ENCODE assay signal across 1 cellular context in the genomic region with DNA sequence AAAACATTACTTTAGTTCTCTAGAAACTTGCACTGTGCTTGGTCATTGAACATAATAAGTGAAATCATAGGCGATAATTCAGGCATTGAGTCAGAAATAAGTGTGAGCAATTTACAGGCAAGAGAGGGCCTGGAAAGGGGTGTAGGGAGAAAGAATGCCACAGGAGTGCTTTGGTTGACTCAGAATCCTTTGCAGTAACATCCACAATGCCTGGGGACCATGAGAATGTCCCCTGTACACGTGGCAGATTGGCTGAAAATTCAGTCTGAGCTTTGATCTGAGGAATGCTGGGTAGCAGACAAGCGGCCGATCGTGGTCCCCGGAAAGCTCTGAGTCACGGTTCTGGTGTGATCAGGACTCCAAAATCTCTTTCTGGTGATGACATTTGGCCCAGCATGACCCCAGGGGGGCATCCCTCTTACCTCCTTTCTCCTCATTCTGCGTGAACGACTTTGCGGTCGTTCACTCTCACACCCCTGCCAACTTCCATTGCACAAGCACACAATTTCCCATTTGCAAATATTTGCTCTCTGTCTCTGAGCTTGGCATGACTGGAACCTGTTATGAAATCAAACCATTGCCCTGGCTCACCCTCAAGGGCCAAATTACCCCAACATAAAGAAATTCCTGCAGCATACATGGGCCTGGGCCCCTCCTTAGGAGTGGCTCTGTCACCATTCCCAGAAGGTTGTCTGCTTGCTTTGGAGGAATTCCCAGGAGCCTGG.
TF ChIP-seq lines count a peak whose summit lies in the region.

No MANE protein-coding gene starts in this region.

TF ChIP-seq in HepG2, 621 proteins besides CTCF, POLR2A, EP300 and RAD21 (continued from another document and continues in another):
- TF ChIP-seq ZNF160 (CRISPR knock-in tag; IDR thresholded peaks at IDR 0.05) (no peak), RFX1 (IDR thresholded peaks at IDR 0.05) (no peak), FOXC1 (CRISPR knock-in tag; IDR thresholded peaks at IDR 0.05; ENCODE audit: borderline replicate concordance) (no peak), HMGA1 (CRISPR knock-in tag; conservative IDR thresholded peaks at IDR 0.05) (no peak), NONO (IDR thresholded peaks at IDR 0.05) (no peak), NONO (CRISPR knock-in tag; conservative IDR thresholded peaks at IDR 0.05) (peak; percentile 73; the same call in 1 of the 2 replicates), CREB1 (IDR thresholded peaks at IDR 0.05) (peak; percentile 69), CREB1 (CRISPR knock-in tag; IDR thresholded peaks at IDR 0.05) (peak; percentile 75), ZFX (CRISPR knock-in tag; IDR thresholded peaks at IDR 0.05; ENCODE audit: low read depth) (peak; percentile 18; the same call in 1 of the 2 replicates), RNF2 (conservative IDR thresholded peaks at IDR 0.05; ENCODE audit: low read depth) (peak; percentile 92), ZNF747 (CRISPR knock-in tag; IDR thresholded peaks at IDR 0.05; ENCODE audit: borderline replicate concordance) (0 out of 2 replicates have a peak, but pooled peaks have one; percentile 56), CENPX (CRISPR knock-in tag; IDR thresholded peaks at IDR 0.05) (no peak), LCORL (IDR thresholded peaks at IDR 0.05) (peak; percentile 91), LCORL (CRISPR knock-in tag; IDR thresholded peaks at IDR 0.05) (peak; percentile 94), MYNN (CRISPR knock-in tag; IDR thresholded peaks at IDR 0.05; ENCODE audit: low read depth) (no peak; the same call in 1 of the 2 replicates), ERF (CRISPR knock-in tag; IDR thresholded peaks at IDR 0.05) (peak; percentile 75), RBFOX2 (IDR thresholded peaks at IDR 0.05; ENCODE audit: low read depth, low read length) (no peak), ZNF180 (CRISPR knock-in tag; IDR thresholded peaks at IDR 0.05; ENCODE audit: borderline replicate concordance, low read depth) (no peak), ZNF30 (CRISPR knock-in tag; IDR thresholded peaks at IDR 0.05) (no peak), ZNF768 (CRISPR knock-in tag; IDR thresholded peaks at IDR 0.05) (no peak), NFYB (CRISPR knock-in tag; IDR thresholded peaks at IDR 0.05) (no peak; the same call in 1 of the 2 replicates), HNF4G (IDR thresholded peaks at IDR 0.05; ENCODE audit: borderline replicate concordance, low read depth, low read length) (no peak; the same call in 1 of the 2 replicates), HNF4G (CRISPR knock-in tag; IDR thresholded peaks at IDR 0.05; ENCODE audit: borderline replicate concordance, low read depth) (peak; percentile 51; the same call in 1 of the 2 replicates), NR2F2 (IDR thresholded peaks at IDR 0.05; ENCODE audit: borderline replicate concordance, low read depth) (peak; percentile 86), KLF11 (CRISPR knock-in tag; IDR thresholded peaks at IDR 0.05) (peak; percentile 53; the same call in 1 of the 2 replicates), ZNF557 (CRISPR knock-in tag; IDR thresholded peaks at IDR 0.05) (peak; percentile 77; the same call in 1 of the 2 replicates), ZNF484 (CRISPR knock-in tag; IDR thresholded peaks at IDR 0.05; ENCODE audit: borderline replicate concordance, low read depth) (no peak), RELA (CRISPR knock-in tag; IDR thresholded peaks at IDR 0.05) (no peak), ZNF296 (CRISPR knock-in tag; conservative IDR thresholded peaks at IDR 0.05) (no peak), SRF (IDR thresholded peaks at IDR 0.05; ENCODE audit: low read depth, low read length) (0 out of 2 replicates have a peak, but pooled peaks have one; percentile 25), NR2C2 (CRISPR knock-in tag; IDR thresholded peaks at IDR 0.05; ENCODE audit: borderline replicate concordance) (peak; percentile 73), RXRB (CRISPR knock-in tag; IDR thresholded peaks at IDR 0.05; ENCODE audit: borderline replicate concordance) (peak; percentile 99), DPF2 (CRISPR knock-in tag; IDR thresholded peaks at IDR 0.05; ENCODE audit: borderline replicate concordance, low read depth) (peak; percentile 77), ZNF354B (CRISPR knock-in tag; IDR thresholded peaks at IDR 0.05) (no peak), GABPB1 (CRISPR knock-in tag; IDR thresholded peaks at IDR 0.05) (peak; percentile 55; the same call in 1 of the 2 replicates), HES4 (CRISPR knock-in tag; IDR thresholded peaks at IDR 0.05; ENCODE audit: borderline replicate concordance) (0 out of 2 replicates have a peak, but pooled peaks have one; percentile 37), HIVEP1 (CRISPR knock-in tag; IDR thresholded peaks at IDR 0.05) (peak; percentile 97)
- TF ChIP-seq, protein P1, sequence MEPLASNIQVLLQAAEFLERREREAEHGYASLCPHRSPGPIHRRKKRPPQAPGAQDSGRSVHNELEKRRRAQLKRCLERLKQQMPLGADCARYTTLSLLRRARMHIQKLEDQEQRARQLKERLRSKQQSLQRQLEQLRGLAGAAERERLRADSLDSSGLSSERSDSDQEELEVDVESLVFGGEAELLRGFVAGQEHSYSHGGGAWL (CRISPR knock-in tag; IDR thresholded peaks at IDR 0.05): 0 out of 2 replicates have a peak, but pooled peaks have one; percentile 47
- TF ChIP-seq, protein P2, sequence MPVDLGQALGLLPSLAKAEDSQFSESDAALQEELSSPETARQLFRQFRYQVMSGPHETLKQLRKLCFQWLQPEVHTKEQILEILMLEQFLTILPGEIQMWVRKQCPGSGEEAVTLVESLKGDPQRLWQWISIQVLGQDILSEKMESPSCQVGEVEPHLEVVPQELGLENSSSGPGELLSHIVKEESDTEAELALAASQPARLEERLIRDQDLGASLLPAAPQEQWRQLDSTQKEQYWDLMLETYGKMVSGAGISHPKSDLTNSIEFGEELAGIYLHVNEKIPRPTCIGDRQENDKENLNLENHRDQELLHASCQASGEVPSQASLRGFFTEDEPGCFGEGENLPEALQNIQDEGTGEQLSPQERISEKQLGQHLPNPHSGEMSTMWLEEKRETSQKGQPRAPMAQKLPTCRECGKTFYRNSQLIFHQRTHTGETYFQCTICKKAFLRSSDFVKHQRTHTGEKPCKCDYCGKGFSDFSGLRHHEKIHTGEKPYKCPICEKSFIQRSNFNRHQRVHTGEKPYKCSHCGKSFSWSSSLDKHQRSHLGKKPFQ (CRISPR knock-in tag; IDR thresholded peaks at IDR 0.05; ENCODE audit: insufficient replicate concordance): peak; percentile 87
- TF ChIP-seq, protein P3, sequence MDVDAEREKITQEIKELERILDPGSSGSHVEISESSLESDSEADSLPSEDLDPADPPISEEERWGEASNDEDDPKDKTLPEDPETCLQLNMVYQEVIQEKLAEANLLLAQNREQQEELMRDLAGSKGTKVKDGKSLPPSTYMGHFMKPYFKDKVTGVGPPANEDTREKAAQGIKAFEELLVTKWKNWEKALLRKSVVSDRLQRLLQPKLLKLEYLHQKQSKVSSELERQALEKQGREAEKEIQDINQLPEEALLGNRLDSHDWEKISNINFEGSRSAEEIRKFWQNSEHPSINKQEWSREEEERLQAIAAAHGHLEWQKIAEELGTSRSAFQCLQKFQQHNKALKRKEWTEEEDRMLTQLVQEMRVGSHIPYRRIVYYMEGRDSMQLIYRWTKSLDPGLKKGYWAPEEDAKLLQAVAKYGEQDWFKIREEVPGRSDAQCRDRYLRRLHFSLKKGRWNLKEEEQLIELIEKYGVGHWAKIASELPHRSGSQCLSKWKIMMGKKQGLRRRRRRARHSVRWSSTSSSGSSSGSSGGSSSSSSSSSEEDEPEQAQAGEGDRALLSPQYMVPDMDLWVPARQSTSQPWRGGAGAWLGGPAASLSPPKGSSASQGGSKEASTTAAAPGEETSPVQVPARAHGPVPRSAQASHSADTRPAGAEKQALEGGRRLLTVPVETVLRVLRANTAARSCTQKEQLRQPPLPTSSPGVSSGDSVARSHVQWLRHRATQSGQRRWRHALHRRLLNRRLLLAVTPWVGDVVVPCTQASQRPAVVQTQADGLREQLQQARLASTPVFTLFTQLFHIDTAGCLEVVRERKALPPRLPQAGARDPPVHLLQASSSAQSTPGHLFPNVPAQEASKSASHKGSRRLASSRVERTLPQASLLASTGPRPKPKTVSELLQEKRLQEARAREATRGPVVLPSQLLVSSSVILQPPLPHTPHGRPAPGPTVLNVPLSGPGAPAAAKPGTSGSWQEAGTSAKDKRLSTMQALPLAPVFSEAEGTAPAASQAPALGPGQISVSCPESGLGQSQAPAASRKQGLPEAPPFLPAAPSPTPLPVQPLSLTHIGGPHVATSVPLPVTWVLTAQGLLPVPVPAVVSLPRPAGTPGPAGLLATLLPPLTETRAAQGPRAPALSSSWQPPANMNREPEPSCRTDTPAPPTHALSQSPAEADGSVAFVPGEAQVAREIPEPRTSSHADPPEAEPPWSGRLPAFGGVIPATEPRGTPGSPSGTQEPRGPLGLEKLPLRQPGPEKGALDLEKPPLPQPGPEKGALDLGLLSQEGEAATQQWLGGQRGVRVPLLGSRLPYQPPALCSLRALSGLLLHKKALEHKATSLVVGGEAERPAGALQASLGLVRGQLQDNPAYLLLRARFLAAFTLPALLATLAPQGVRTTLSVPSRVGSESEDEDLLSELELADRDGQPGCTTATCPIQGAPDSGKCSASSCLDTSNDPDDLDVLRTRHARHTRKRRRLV (CRISPR knock-in tag; IDR thresholded peaks at IDR 0.05): 0 out of 2 replicates have a peak, but pooled peaks have one; percentile 17
- TF ChIP-seq, protein P4, sequence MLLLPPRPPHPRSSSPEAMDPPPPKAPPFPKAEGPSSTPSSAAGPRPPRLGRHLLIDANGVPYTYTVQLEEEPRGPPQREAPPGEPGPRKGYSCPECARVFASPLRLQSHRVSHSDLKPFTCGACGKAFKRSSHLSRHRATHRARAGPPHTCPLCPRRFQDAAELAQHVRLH (CRISPR knock-in tag; IDR thresholded peaks at IDR 0.05; ENCODE audit: borderline replicate concordance, low read depth): peak; percentile 87; the same call in 1 of the 2 replicates
- TF ChIP-seq, protein P5, sequence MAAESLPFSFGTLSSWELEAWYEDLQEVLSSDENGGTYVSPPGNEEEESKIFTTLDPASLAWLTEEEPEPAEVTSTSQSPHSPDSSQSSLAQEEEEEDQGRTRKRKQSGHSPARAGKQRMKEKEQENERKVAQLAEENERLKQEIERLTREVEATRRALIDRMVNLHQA (CRISPR knock-in tag; IDR thresholded peaks at IDR 0.05): no peak
- TF ChIP-seq, protein P6, sequence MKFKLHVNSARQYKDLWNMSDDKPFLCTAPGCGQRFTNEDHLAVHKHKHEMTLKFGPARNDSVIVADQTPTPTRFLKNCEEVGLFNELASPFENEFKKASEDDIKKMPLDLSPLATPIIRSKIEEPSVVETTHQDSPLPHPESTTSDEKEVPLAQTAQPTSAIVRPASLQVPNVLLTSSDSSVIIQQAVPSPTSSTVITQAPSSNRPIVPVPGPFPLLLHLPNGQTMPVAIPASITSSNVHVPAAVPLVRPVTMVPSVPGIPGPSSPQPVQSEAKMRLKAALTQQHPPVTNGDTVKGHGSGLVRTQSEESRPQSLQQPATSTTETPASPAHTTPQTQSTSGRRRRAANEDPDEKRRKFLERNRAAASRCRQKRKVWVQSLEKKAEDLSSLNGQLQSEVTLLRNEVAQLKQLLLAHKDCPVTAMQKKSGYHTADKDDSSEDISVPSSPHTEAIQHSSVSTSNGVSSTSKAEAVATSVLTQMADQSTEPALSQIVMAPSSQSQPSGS (CRISPR knock-in tag; IDR thresholded peaks at IDR 0.05): peak; percentile 51
- TF ChIP-seq, protein P7, sequence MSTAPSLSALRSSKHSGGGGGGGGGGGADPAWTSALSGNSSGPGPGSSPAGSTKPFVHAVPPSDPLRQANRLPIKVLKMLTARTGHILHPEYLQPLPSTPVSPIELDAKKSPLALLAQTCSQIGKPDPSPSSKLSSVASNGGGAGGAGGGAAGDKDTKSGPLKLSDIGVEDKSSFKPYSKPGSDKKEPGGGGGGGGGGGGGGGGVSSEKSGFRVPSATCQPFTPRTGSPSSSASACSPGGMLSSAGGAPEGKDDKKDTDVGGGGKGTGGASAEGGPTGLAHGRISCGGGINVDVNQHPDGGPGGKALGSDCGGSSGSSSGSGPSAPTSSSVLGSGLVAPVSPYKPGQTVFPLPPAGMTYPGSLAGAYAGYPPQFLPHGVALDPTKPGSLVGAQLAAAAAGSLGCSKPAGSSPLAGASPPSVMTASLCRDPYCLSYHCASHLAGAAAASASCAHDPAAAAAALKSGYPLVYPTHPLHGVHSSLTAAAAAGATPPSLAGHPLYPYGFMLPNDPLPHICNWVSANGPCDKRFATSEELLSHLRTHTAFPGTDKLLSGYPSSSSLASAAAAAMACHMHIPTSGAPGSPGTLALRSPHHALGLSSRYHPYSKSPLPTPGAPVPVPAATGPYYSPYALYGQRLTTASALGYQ (CRISPR knock-in tag; IDR thresholded peaks at IDR 0.05): peak; percentile 90
- TF ChIP-seq, protein P8, sequence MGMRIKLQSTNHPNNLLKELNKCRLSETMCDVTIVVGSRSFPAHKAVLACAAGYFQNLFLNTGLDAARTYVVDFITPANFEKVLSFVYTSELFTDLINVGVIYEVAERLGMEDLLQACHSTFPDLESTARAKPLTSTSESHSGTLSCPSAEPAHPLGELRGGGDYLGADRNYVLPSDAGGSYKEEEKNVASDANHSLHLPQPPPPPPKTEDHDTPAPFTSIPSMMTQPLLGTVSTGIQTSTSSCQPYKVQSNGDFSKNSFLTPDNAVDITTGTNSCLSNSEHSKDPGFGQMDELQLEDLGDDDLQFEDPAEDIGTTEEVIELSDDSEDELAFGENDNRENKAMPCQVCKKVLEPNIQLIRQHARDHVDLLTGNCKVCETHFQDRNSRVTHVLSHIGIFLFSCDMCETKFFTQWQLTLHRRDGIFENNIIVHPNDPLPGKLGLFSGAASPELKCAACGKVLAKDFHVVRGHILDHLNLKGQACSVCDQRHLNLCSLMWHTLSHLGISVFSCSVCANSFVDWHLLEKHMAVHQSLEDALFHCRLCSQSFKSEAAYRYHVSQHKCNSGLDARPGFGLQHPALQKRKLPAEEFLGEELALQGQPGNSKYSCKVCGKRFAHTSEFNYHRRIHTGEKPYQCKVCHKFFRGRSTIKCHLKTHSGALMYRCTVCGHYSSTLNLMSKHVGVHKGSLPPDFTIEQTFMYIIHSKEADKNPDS (CRISPR knock-in tag; IDR thresholded peaks at IDR 0.05): peak; percentile 94; the same call in 1 of the 2 replicates
- TF ChIP-seq, protein P9, sequence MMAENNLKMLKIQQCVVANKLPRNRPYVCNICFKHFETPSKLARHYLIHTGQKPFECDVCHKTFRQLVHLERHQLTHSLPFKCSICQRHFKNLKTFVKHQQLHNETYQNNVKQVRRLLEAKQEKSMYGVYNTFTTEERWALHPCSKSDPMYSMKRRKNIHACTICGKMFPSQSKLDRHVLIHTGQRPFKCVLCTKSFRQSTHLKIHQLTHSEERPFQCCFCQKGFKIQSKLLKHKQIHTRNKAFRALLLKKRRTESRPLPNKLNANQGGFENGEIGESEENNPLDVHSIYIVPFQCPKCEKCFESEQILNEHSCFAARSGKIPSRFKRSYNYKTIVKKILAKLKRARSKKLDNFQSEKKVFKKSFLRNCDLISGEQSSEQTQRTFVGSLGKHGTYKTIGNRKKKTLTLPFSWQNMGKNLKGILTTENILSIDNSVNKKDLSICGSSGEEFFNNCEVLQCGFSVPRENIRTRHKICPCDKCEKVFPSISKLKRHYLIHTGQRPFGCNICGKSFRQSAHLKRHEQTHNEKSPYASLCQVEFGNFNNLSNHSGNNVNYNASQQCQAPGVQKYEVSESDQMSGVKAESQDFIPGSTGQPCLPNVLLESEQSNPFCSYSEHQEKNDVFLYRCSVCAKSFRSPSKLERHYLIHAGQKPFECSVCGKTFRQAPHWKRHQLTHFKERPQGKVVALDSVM (CRISPR knock-in tag; IDR thresholded peaks at IDR 0.05): peak; percentile 54; the same call in 1 of the 2 replicates
